16 cellular contexts compared by ENCODE assay signal in genomic region chr12:4664111-4664510, GRCh38. TPM values are rescaled to one million over a fixed set of nuclear protein-coding genes. Genes with fewer than 3 reads are reported as not detected.
DNase-seq lines count a peak whose midpoint lies in the region; ATAC-seq, FAIRE-seq and TF ChIP-seq lines count a peak whose summit lies in the region.
"Had no signal": no experiment of that assay in that cellular context is flagged by ENCODE, and none has a peak within 500 bp of the region (broad histone marks: within the 10 kb centered on the region; RNA-seq: fewer than 3 reads in every experiment).

No MANE protein-coding gene starts in this region.

- TF ChIP-seq EP300 in transverse colon (IDR thresholded peaks at IDR 0.05; ENCODE audit: low read depth), result no peak

- peaks cover 9% of the 10 kb centered on the region for H3K79me2 ChIP-seq in ACC112 (ENCODE audit: control insufficient read depth, insufficient read depth, low read length, unreplicated experiment)
- H3K79me2 ChIP-seq: parathyroid adenoma had no signal

- H3K9me3 ChIP-seq in transverse colon, result no peaks in the 10 kb centered on the region

- no peak overlapping the region for H2AFZ ChIP-seq in ACC112 (ENCODE audit: low read length, unreplicated experiment)
- H2AFZ ChIP-seq: parathyroid adenoma had no signal

- in situ Hi-C loops in transverse colon (cut with MboI; ENCODE audit: low pct_ligation_motif_present in 1 of 4, low pct_unique_long_range_greater_than_20kb in 1 of 4, low sequenced_read_pairs in 3 of 4), result no loop called here

- TF ChIP-seq POLR2A in H54 (IDR thresholded peaks at IDR 0.05; ENCODE audit: low read depth, low read length) (no peak), transverse colon (IDR thresholded peaks at IDR 0.05) (no peak)

- H3K27ac ChIP-seq in ACC112 (ENCODE audit: low read depth, low read length) (peak overlapping the region; percentile 86), coronary artery (no peak overlapping the region), transverse colon (no peak overlapping the region)
- H3K27ac ChIP-seq: parathyroid adenoma, SK-N-MC had no signal

- H3K4me3 ChIP-seq in ACC112 (ENCODE audit: low read depth, low read length) (no peak overlapping the region), fibroblast of pulmonary artery (replicated peaks; ENCODE audit: low read depth, low read length) (no peak overlapping the region), coronary artery (no peak overlapping the region), transverse colon (no peak overlapping the region)
- H3K4me3 ChIP-seq: SK-N-MC had no signal

- TF ChIP-seq CTCF in fibroblast of pulmonary artery (IDR thresholded peaks at IDR 0.05; ENCODE audit: low read length, missing control alignments) (no peak), coronary artery (IDR thresholded peaks at IDR 0.05) (no peak), transverse colon (IDR thresholded peaks at IDR 0.05) (no peak)

- H3K36me3 ChIP-seq in ACC112 (ENCODE audit: insufficient read depth, low read length), result peaks cover 75% of the 10 kb centered on the region
- H3K36me3 ChIP-seq in transverse colon, result peaks cover 0 to 87% (median 40%) of the 10 kb centered on the region in 4 donors

- H3K27me3 ChIP-seq in ACC112 (ENCODE audit: insufficient read depth, low read length) (no peaks in the 10 kb centered on the region), transverse colon (no peaks in the 10 kb centered on the region)

- peak; percentile 50 for DNase-seq in H54 (ENCODE audit: insufficient read length, low spot score)
- DNase-seq in SW 1271 (lab: John Stamatoyannopoulos, UW), result peak; percentile 40 to 68
- peak; percentile 55 for DNase-seq in fibroblast of pulmonary artery (ENCODE audit: low read depth)
- DNase-seq in activated effector memory CD4-positive, alpha-beta T cell treated with Interleukin-2 at 50 U/mL for 16 hours, result no peak
- DNase-seq in coronary artery (ENCODE audit: low spot score), result no peak
- no peak for DNase-seq in transverse colon
- DNase-seq: activated CD4-positive, alpha-beta T cell treated with anti-CD3 and anti-CD28 coated beads, Interleukin-2, amount 50 U/mL, for 1 hour; activated naive CD4-positive, alpha-beta T cell treated with anti-CD3 and anti-CD28 coated beads, Interleukin-2, amount 50 U/mL, for 16 hours; CD4-positive, alpha-beta T cell; left cardiac atrium; MM.1S had no signal

- no peak for ATAC-seq in GM21423 (IDR thresholded peaks at IDR 0.05; ENCODE audit: unreplicated experiment)
- ATAC-seq: left cardiac atrium had no signal

- WGBS in transverse colon (ENCODE audit: low coverage in 1 of 2), 2 donors, result 57 to 66% methylated on average over 2 of the region's 2 CpGs

- peak; percentile 96 for FAIRE-seq in H54 (lab: Jason Lieb, UNC)

- intact Hi-C loops in transverse colon (cut with DNase I; ENCODE audit: low total_unique reads), result no loop called here

- H3K4me1 ChIP-seq in ACC112 (ENCODE audit: control insufficient read depth, insufficient read depth, low read length, unreplicated experiment), result peaks cover 16% of the 10 kb centered on the region
- no peaks in the 10 kb centered on the region for H3K4me1 ChIP-seq in transverse colon
- H3K4me1 ChIP-seq: parathyroid adenoma had no signal

RNA-seq across cellular contexts. Expression of gene NDUFA9, which starts 15.2 kb away (rescaled TPM):
- total RNA-seq in transverse colon, result 10 to 100 TPM; 43.8 to 99.9 (median 61.2) TPM

RNA-seq across cellular contexts. Expression of gene AKAP3, which starts 15.3 kb away (rescaled TPM):
- total RNA-seq in transverse colon, result 1 to 10 TPM in 2 of 4 donors, not detected in 2; 1.6 to 1.8 TPM

RNA-seq across cellular contexts. Expression of gene GALNT8, which starts 56.1 kb away (rescaled TPM):
- total RNA-seq in transverse colon, result 10 to 100 TPM in 2 of 4 donors, 1 to 10 TPM in 2; 3.5 to 43.2 (median 14.2) TPM
- total RNA-seq: NCI-H460 had no signal

Comparison
In these comparisons a context has a peak if more than half of its experiments do, and no peak if none do; other contexts are left out.
1. DNase-seq: peak in H54 (single experiment), SW 1271 (2 of 2) and fibroblast of pulmonary artery (single experiment); none in activated effector memory CD4-positive, alpha-beta T cell treated with Interleukin-2 at 50 U/mL for 16 hours (single experiment), coronary artery (single experiment) and transverse colon (single experiment).